9 cellular contexts compared by ENCODE assay signal in the genomic region with DNA sequence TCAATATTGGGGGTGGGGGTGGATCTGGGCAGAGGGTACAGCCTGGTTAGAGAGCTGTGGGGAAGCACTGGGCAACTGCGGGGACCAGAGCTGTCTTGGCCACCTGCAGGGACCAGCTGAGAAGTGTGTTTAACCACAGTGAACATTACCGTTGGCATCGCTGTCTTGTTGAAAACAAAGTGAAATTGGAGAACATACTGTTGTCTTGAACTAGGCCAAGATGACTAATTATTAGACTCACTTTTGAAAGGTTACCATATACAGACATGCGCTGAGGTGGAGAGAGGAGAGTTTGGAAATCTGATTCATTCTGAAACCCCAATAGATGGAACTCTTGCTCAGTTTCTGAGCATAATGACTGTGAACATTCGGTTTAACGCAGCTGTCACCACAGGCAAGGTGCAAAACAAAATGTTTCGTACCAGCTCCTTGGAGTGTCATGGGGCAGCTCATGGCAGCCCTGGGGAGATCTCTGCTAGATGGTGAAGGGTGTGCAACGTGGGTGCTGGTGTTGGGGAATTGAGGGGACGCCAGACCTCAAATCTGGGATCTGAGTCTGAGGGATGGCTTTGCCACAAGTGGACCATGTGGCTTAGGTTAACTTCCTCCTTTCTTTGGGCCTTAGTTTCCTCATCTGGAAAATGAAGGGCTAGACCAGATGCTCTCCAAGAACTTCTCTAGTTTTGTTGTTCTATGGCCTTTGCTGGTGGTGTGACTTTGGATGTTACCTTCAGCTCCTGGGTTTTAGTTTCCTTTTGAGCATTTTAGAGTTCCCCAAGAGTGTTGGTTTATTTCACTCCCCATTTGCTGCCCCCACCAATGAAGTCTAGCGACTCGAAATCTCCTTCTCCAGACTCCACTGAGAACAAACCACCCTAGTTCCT. TPM values are rescaled to one million over a fixed set of nuclear protein-coding genes. Genes with fewer than 3 reads are reported as not detected.
DNase-seq lines count a peak whose midpoint lies in the region; ATAC-seq and TF ChIP-seq lines count a peak whose summit lies in the region.
"Had no signal": no experiment of that assay in that cellular context is flagged by ENCODE, and none has a peak within 500 bp of the region (broad histone marks: within the 10 kb centered on the region; RNA-seq: fewer than 3 reads in every experiment).

No MANE protein-coding gene starts in this region.

- H3K4me3 ChIP-seq in mucosa of descending colon (no peak overlapping the region), right lobe of liver (no peak overlapping the region)

- H3K27ac ChIP-seq in right lobe of liver: no peak overlapping the region

- H3K4me3 Mint-ChIP-seq in activated CD8-positive, alpha-beta T cell treated with anti-CD3 and anti-CD28 coated beads, Interleukin-2, amount 10 ng/mL, durations not matched to agents 7 days and 5 days: peak overlapping the region; percentile 31

- no peaks in the 10 kb centered on the region for H3K27me3 ChIP-seq in right lobe of liver

- no peaks in the 10 kb centered on the region for H3K4me1 ChIP-seq in mucosa of descending colon (ENCODE audit: low read depth)
- H3K4me1 ChIP-seq in right lobe of liver: no peaks in the 10 kb centered on the region

- H3K36me3 ChIP-seq in mucosa of descending colon (ENCODE audit: low read depth) (no peaks in the 10 kb centered on the region), right lobe of liver (no peaks in the 10 kb centered on the region)

- H3K27me3 Mint-ChIP-seq in activated CD8-positive, alpha-beta T cell treated with anti-CD3 and anti-CD28 coated beads, Interleukin-2, amount 10 ng/mL, durations not matched to agents 7 days and 5 days (ENCODE audit: low read depth): no peaks in the 10 kb centered on the region

- H3K36me3 Mint-ChIP-seq in activated CD8-positive, alpha-beta T cell treated with anti-CD3 and anti-CD28 coated beads, Interleukin-2, amount 10 ng/mL, durations not matched to agents 7 days and 5 days (ENCODE audit: low read depth): peaks cover 3% of the 10 kb centered on the region

- no peak for TF ChIP-seq POLR2A in right lobe of liver (IDR thresholded peaks at IDR 0.05)

- peak overlapping the region; percentile 91 for H3K27ac Mint-ChIP-seq in activated CD8-positive, alpha-beta T cell treated with anti-CD3 and anti-CD28 coated beads, Interleukin-2, amount 10 ng/mL, durations not matched to agents 7 days and 5 days

- peak; percentile 73 for ATAC-seq in GM21423 (IDR thresholded peaks at IDR 0.05; ENCODE audit: unreplicated experiment)
- peak; percentile 85 for ATAC-seq in activated CD8-positive, alpha-beta T cell treated with anti-CD3 and anti-CD28 coated beads, Interleukin-2, amount 10 ng/mL, durations not matched to agents 7 days and 5 days
- peak; percentile 41 for ATAC-seq in mucosa of descending colon
- ATAC-seq in right lobe of liver: no peak

- intact Hi-C loops in mucosa of descending colon (cut with DNase I, micrococcal nuclease): no loop called here
- intact Hi-C loops in right lobe of liver (cut with DNase I): loop anchor here (5.0 to 10.0 kb wide), 2 partner anchors 83 to 331 kb away; no protein-coding TSS in a partner anchor

- CTCF ChIA-PET in GM10248 (lab: Yijun Ruan, JAX): interaction anchor here (0.7 to 6.9 kb wide), 30 partner anchors 9 to 340 kb away, joined by 3 to 157 read pairs (median 5); no protein-coding TSS in a partner anchor
- CTCF ChIA-PET in activated CD8-positive, alpha-beta T cell treated with anti-CD3 and anti-CD28 coated beads, Interleukin-2, amount 10 ng/mL, durations not matched to agents 7 days and 5 days (lab: Charles Lee): interaction anchor here (0.7 to 5.4 kb wide), 40 partner anchors 10 to 360 kb away, joined by 3 to 63 read pairs (median 4); partner anchors contain the start of gene GTSF1L

- H3K9me3 ChIP-seq in mucosa of descending colon (no peaks in the 10 kb centered on the region), right lobe of liver (no peaks in the 10 kb centered on the region)

- 56% methylated on average over 10 of the region's 11 CpGs for WGBS in right lobe of liver (ENCODE audit: insufficient coverage, low coverage, low lambda C conversion rate, missing lambda C conversion rate)

- POLR2A ChIA-PET in GM10248 (lab: Yijun Ruan, JAX): interaction anchor here (0.5 to 1.3 kb wide), 4 partner anchors 15 to 1176 kb away, joined by 3 to 7 read pairs (median 4); partner anchors contain the start of gene SRSF6
- POLR2A ChIA-PET in activated CD8-positive, alpha-beta T cell treated with anti-CD3 and anti-CD28 coated beads, Interleukin-2, amount 10 ng/mL, durations not matched to agents 7 days and 5 days (lab: Charles Lee): interaction anchor here (0.6 to 3.5 kb wide), 15 partner anchors 15 to 740 kb away, joined by 3 to 25 read pairs (median 4); partner anchors contain the start of gene SRSF6

- peaks cover 42% of the 10 kb centered on the region for H3K4me1 Mint-ChIP-seq in activated CD8-positive, alpha-beta T cell treated with anti-CD3 and anti-CD28 coated beads, Interleukin-2, amount 10 ng/mL, durations not matched to agents 7 days and 5 days (ENCODE audit: low read depth)

- no peak for TF ChIP-seq CTCF in GM10248 (IDR thresholded peaks at IDR 0.05; ENCODE audit: control extremely low read depth, extremely low read depth, low read depth, missing control alignments)
- no peak for TF ChIP-seq CTCF in mucosa of descending colon (IDR thresholded peaks at IDR 0.05)
- no peak for TF ChIP-seq CTCF in right lobe of liver (IDR thresholded peaks at IDR 0.05)

- H3K9me3 Mint-ChIP-seq in activated CD8-positive, alpha-beta T cell treated with anti-CD3 and anti-CD28 coated beads, Interleukin-2, amount 10 ng/mL, durations not matched to agents 7 days and 5 days (ENCODE audit: insufficient read depth): no peaks in the 10 kb centered on the region

- DNase-seq in GM10248 (ENCODE audit: extremely low spot score) (peak; percentile 85), HS-27A (ENCODE audit: low read depth) (peak; percentile 62), mucosa of descending colon (no peak), NCI-H524 (lab: John Stamatoyannopoulos, UW) (no peak), NCI-H1048 (lab: John Stamatoyannopoulos, UW) (no peak), right lobe of liver (no peak)
- peak; percentile 77 for DNase-seq in activated CD8-positive, alpha-beta T cell treated with anti-CD3 and anti-CD28 coated beads, Interleukin-2, amount 10 ng/mL, durations not matched to agents 7 days and 5 days

RNA-seq across cellular contexts. Expression of gene GTSF1L, which starts 24.6 kb away (rescaled TPM):
- total RNA-seq in activated CD8-positive, alpha-beta T cell treated with anti-CD3 and anti-CD28 coated beads, Interleukin-2, amount 10 ng/mL, durations not matched to agents 7 days and 5 days: not detected
- total RNA-seq in mucosa of descending colon (not detected), right lobe of liver (not detected)
- total RNA-seq: skeletal muscle tissue had no signal

Comparison
In these comparisons a context has a peak if more than half of its experiments do, and no peak if none do; other contexts are left out.
1. DNase-seq: peak in GM10248 (single experiment), HS-27A (single experiment) and activated CD8-positive, alpha-beta T cell treated with anti-CD3 and anti-CD28 coated beads, Interleukin-2, amount 10 ng/mL, durations not matched to agents 7 days and 5 days (single experiment); none in mucosa of descending colon (0 of 3), NCI-H524 (0 of 2), NCI-H1048 (single experiment) and right lobe of liver (0 of 3).
2. ATAC-seq: peak in GM21423 (single experiment), activated CD8-positive, alpha-beta T cell treated with anti-CD3 and anti-CD28 coated beads, Interleukin-2, amount 10 ng/mL, durations not matched to agents 7 days and 5 days (single experiment) and mucosa of descending colon (single experiment); none in right lobe of liver (0 of 4).
3. intact Hi-C loops: an anchor here in right lobe of liver (5.0 to 10.0 kb wide); none called in mucosa of descending colon.